9 cellular contexts compared by ENCODE assay signal in genomic region chr5:15499528-15500325, GRCh38. TPM values are rescaled to one million over a fixed set of nuclear protein-coding genes. Genes with fewer than 3 reads are reported as not detected.
DNase-seq lines count a peak whose midpoint lies in the region; ATAC-seq and TF ChIP-seq lines count a peak whose summit lies in the region.
"Had no signal": no experiment of that assay in that cellular context is flagged by ENCODE, and none has a peak within 500 bp of the region (broad histone marks: within the 10 kb centered on the region; RNA-seq: fewer than 3 reads in every experiment).

FBXL7 (plus strand) TSS chr5:15500180.

- peak; percentile 39 to 57 for DNase-seq in NCI-H2081 (lab: John Stamatoyannopoulos, UW)
- DNase-seq in NCI-H2081 treated with DMSO at 0.1 percent for 48 hours (lab: John Stamatoyannopoulos, UW) = no peak
- DNase-seq in NCI-H524 treated with DMSO at 0.1 percent for 48 hours (lab: John Stamatoyannopoulos, UW) = peak; percentile 66
- peak; percentile 75 for DNase-seq in epithelial cell of esophagus (ENCODE audit: low read depth)
- peak; percentile 86 for DNase-seq in mesenchymal stem cell
- DNase-seq in type B pancreatic cell (ENCODE audit: extremely low spot score, unreplicated experiment) = peak; percentile 82
- no peak for DNase-seq in activated naive CD4-positive, alpha-beta T cell treated with anti-CD3 and anti-CD28 coated beads, Interleukin-2, amount 10 ng/mL, durations not matched to agents 7 days and 5 days

- peak within 1 kb of the TSS; percentile 77 for H3K27ac Mint-ChIP-seq in type B pancreatic cell
- H3K27ac Mint-ChIP-seq in activated naive CD4-positive, alpha-beta T cell treated with anti-CD3 and anti-CD28 coated beads, Interleukin-2, amount 10 ng/mL, durations not matched to agents 7 days and 5 days = no peak within 1 kb of the TSS

- H3K18ac ChIP-seq in mesenchymal stem cell (ENCODE audit: low read depth in 1 of 2, low read length in 2 of 2) = peak within 1 kb of the TSS; percentile 78 to 96

- H3K36me3 ChIP-seq in mesenchymal stem cell (ENCODE audit: control insufficient read depth in 1 of 2, insufficient read depth in 2 of 2, low read depth in 1 of 2, low read length in 2 of 2) = no peaks in the 10 kb centered on the region
- H3K36me3 ChIP-seq: BLaER1 treated with 17β-estradiol and CSF1 and Interleukin-3, amounts not matched to agents 10 nM and 100 nM had no signal

- no peak within 1 kb of the TSS for H2AK5ac ChIP-seq in mesenchymal stem cell (ENCODE audit: low read length, severe bottlenecking)

- CTCF ChIA-PET in activated naive CD4-positive, alpha-beta T cell treated with anti-CD3 and anti-CD28 coated beads, Interleukin-2, amount 10 ng/mL, durations not matched to agents 7 days and 5 days (lab: Charles Lee) = no interaction called here

- peaks cover 0 to 5% of the 10 kb centered on the region in 2 experiments for H3K27me3 ChIP-seq in mesenchymal stem cell (ENCODE audit: control insufficient read depth in 1 of 2, insufficient read depth in 1 of 2, low read length in 2 of 2)
- H3K27me3 ChIP-seq: BLaER1 treated with 17β-estradiol and CSF1 and Interleukin-3, amounts not matched to agents 10 nM and 100 nM had no signal

- peaks cover 6% of the 10 kb centered on the region for H3K79me1 ChIP-seq in mesenchymal stem cell (replicated peaks; ENCODE audit: low read length, poor library complexity, severe bottlenecking)

- H3K23ac ChIP-seq in mesenchymal stem cell (ENCODE audit: low read length in 2 of 2) = peak within 1 kb of the TSS in 1 of 2 experiments; percentile 67

- H4K91ac ChIP-seq in mesenchymal stem cell (ENCODE audit: low read length) = peak within 1 kb of the TSS; percentile 44

- peak within 1 kb of the TSS; percentile 89 for H3K4me2 ChIP-seq in mesenchymal stem cell (ENCODE audit: low read length, poor library complexity, severe bottlenecking)
- H3K4me2 ChIP-seq: BLaER1 treated with 17β-estradiol and CSF1 and Interleukin-3, amounts not matched to agents 10 nM and 100 nM had no signal

- no peak for TF ChIP-seq CTCF in epithelial cell of esophagus (IDR thresholded peaks at IDR 0.05; ENCODE audit: insufficient read depth, low read depth, low read length, missing control alignments)
- TF ChIP-seq CTCF in type B pancreatic cell (conservative IDR thresholded peaks at IDR 0.05) = no peak

- H4K8ac ChIP-seq in mesenchymal stem cell (ENCODE audit: low read length) = peak within 1 kb of the TSS; percentile 47

- H3K9me3 Mint-ChIP-seq in type B pancreatic cell = no peaks in the 10 kb centered on the region
- H3K9me3 Mint-ChIP-seq in activated naive CD4-positive, alpha-beta T cell treated with anti-CD3 and anti-CD28 coated beads, Interleukin-2, amount 10 ng/mL, durations not matched to agents 7 days and 5 days = no peaks in the 10 kb centered on the region

- H2BK120ac ChIP-seq in mesenchymal stem cell (ENCODE audit: low read depth, low read length) = no peak within 1 kb of the TSS

- ATAC-seq in GM18511 (IDR thresholded peaks at IDR 0.05; ENCODE audit: unreplicated experiment) = no peak

- H2BK12ac ChIP-seq in mesenchymal stem cell (ENCODE audit: low read length in 2 of 2) = peak within 1 kb of the TSS in 1 of 2 experiments; percentile 93

- H2BK5ac ChIP-seq in mesenchymal stem cell (ENCODE audit: low read depth, low read length, poor library complexity, severe bottlenecking) = peak within 1 kb of the TSS; percentile 36

- H3K27ac ChIP-seq in mesenchymal stem cell (ENCODE audit: low read length, poor library complexity, severe bottlenecking) = peak within 1 kb of the TSS; percentile 85
- H3K27ac ChIP-seq: BLaER1 treated with 17β-estradiol and CSF1 and Interleukin-3, amounts not matched to agents 10 nM and 100 nM had no signal

- peak within 1 kb of the TSS; percentile 33 for H2BK15ac ChIP-seq in mesenchymal stem cell (ENCODE audit: low read depth, poor library complexity, severe bottlenecking)

- peak within 1 kb of the TSS in 1 of 2 experiments; percentile 73 for H3K4ac ChIP-seq in mesenchymal stem cell (ENCODE audit: low read depth in 1 of 2, low read length in 2 of 2)

- peaks cover 5% of the 10 kb centered on the region for H3K4me1 ChIP-seq in mesenchymal stem cell (ENCODE audit: control insufficient read depth, insufficient read depth, low read depth, low read length)

- peak within 1 kb of the TSS; percentile 88 for H2AFZ ChIP-seq in mesenchymal stem cell (ENCODE audit: low read depth, low read length)

- peaks cover 25% of the 10 kb centered on the region for H3K4me1 Mint-ChIP-seq in type B pancreatic cell (ENCODE audit: unreplicated experiment)
- no peaks in the 10 kb centered on the region for H3K4me1 Mint-ChIP-seq in activated naive CD4-positive, alpha-beta T cell treated with anti-CD3 and anti-CD28 coated beads, Interleukin-2, amount 10 ng/mL, durations not matched to agents 7 days and 5 days

- peak within 1 kb of the TSS; percentile 91 for H3K9ac ChIP-seq in mesenchymal stem cell (ENCODE audit: low read length)
- H3K9ac ChIP-seq: BLaER1 treated with 17β-estradiol and CSF1 and Interleukin-3, amounts not matched to agents 10 nM and 100 nM had no signal

- H3K14ac ChIP-seq in mesenchymal stem cell (ENCODE audit: low read length in 2 of 2) = peak within 1 kb of the TSS in 1 of 2 experiments; percentile 85

- H3K27me3 Mint-ChIP-seq in type B pancreatic cell = peaks cover 47% of the 10 kb centered on the region
- H3K27me3 Mint-ChIP-seq in activated naive CD4-positive, alpha-beta T cell treated with anti-CD3 and anti-CD28 coated beads, Interleukin-2, amount 10 ng/mL, durations not matched to agents 7 days and 5 days = peaks cover 33% of the 10 kb centered on the region

- H3K9me3 ChIP-seq in mesenchymal stem cell (ENCODE audit: control insufficient read depth, low read length) = no peaks in the 10 kb centered on the region

- H3K4me3 Mint-ChIP-seq in type B pancreatic cell = peak within 1 kb of the TSS; percentile 93
- H3K4me3 Mint-ChIP-seq in activated naive CD4-positive, alpha-beta T cell treated with anti-CD3 and anti-CD28 coated beads, Interleukin-2, amount 10 ng/mL, durations not matched to agents 7 days and 5 days = no peak within 1 kb of the TSS

- WGBS in mesenchymal stem cell = under 1% methylated on average over 51 of the region's 61 CpGs

- peak within 1 kb of the TSS; percentile 54 for H3K4me3 ChIP-seq in epithelial cell of esophagus (ENCODE audit: low read length)
- peak within 1 kb of the TSS; percentile 73 to 82 for H3K4me3 ChIP-seq in mesenchymal stem cell (ENCODE audit: insufficient read depth in 1 of 2, low read depth in 1 of 2, low read length in 2 of 2)
- H3K4me3 ChIP-seq: BLaER1 treated with 17β-estradiol and CSF1 and Interleukin-3, amounts not matched to agents 10 nM and 100 nM had no signal

- no peaks in the 10 kb centered on the region for H3K36me3 Mint-ChIP-seq in type B pancreatic cell
- no peaks in the 10 kb centered on the region for H3K36me3 Mint-ChIP-seq in activated naive CD4-positive, alpha-beta T cell treated with anti-CD3 and anti-CD28 coated beads, Interleukin-2, amount 10 ng/mL, durations not matched to agents 7 days and 5 days

RNA-seq across cellular contexts. Expression of gene FBXL7, which starts in this region (rescaled TPM):
- polyA plus RNA-seq in mesenchymal stem cell (2013, experiment 1 of 2) = 12.3 TPM
- polyA plus RNA-seq in mesenchymal stem cell (2013, experiment 2 of 2) = 12.2 TPM
- 3.8 and 21.3 TPM in 2 replicates for total RNA-seq in type B pancreatic cell (ENCODE audit: low replicate concordance)

Comparison
In these comparisons a context has a peak if more than half of its experiments do, and no peak if none do; other contexts are left out.
1. DNase-seq: peak in NCI-H2081 (2 of 2), NCI-H524 treated with DMSO at 0.1 percent for 48 hours (single experiment), epithelial cell of esophagus (single experiment), mesenchymal stem cell (single experiment) and type B pancreatic cell (single experiment); none in NCI-H2081 treated with DMSO at 0.1 percent for 48 hours (single experiment) and activated naive CD4-positive, alpha-beta T cell treated with anti-CD3 and anti-CD28 coated beads, Interleukin-2, amount 10 ng/mL, durations not matched to agents 7 days and 5 days (single experiment).